Comparison of ENCODE assay signal across 9 cellular contexts in genomic region chr15:74036271-74037170, GRCh38. TPM values are rescaled to one million over a fixed set of nuclear protein-coding genes. Genes with fewer than 3 reads are reported as not detected.
A peak's percentile ranks its signal among the peaks of the same experiment; 100 is the strongest.
DNase-seq lines count a peak whose midpoint lies in the region; ATAC-seq and TF ChIP-seq lines count a peak whose summit lies in the region.
"Had no signal": no experiment of that assay in that cellular context is flagged by ENCODE, and none has a peak within 500 bp of the region (broad histone marks: within the 10 kb centered on the region; RNA-seq: fewer than 3 reads in every experiment).

No MANE protein-coding gene starts in this region.

- H3K27me3 Mint-ChIP-seq in Caco-2 (ENCODE audit: insufficient read depth, unreplicated experiment): no peaks in the 10 kb centered on the region

- H3K36me3 Mint-ChIP-seq in Caco-2 (ENCODE audit: insufficient read depth, unreplicated experiment): no peaks in the 10 kb centered on the region

- H3K9ac ChIP-seq in smooth muscle cell (ENCODE audit: low read depth): no peak overlapping the region

- H3K4me3 ChIP-seq in Caco-2 (ENCODE audit: low read depth, low read length): no peak overlapping the region
- no peak overlapping the region for H3K4me3 ChIP-seq in smooth muscle cell

- WGBS in smooth muscle cell (ENCODE audit: low lambda C conversion rate): 72% methylated on average over 20 of the region's 21 CpGs

- no peaks in the 10 kb centered on the region for H3K79me2 ChIP-seq in smooth muscle cell (ENCODE audit: low read depth)

- H3K4me2 ChIP-seq in smooth muscle cell: no peak overlapping the region

- ATAC-seq in left ventricle myocardium superior (peak; percentile 28), HG03432 (IDR thresholded peaks at IDR 0.05; ENCODE audit: unreplicated experiment) (no peak), GM18873 (IDR thresholded peaks at IDR 0.05; ENCODE audit: low FRiP score, unreplicated experiment) (no peak)

- TF ChIP-seq CTCF in Caco-2 (IDR thresholded peaks at IDR 0.05; ENCODE audit: insufficient read depth in 1 of 2, low read depth in 1 of 2, low read length in 1 of 2, severe bottlenecking in 1 of 2, unreplicated experiment in 1 of 2) (peak; percentile 60 to 82), VCaP (conservative IDR thresholded peaks at IDR 0.05) (peak; percentile 95), smooth muscle cell (IDR thresholded peaks at IDR 0.05; ENCODE audit: borderline replicate concordance, insufficient read depth, poor library complexity, severe bottlenecking) (peak; percentile 49)

- peaks cover 14% of the 10 kb centered on the region for H3F3A ChIP-seq in smooth muscle cell (ENCODE audit: low read depth)

- H3K9me3 Mint-ChIP-seq in Caco-2 (ENCODE audit: unreplicated experiment): no peaks in the 10 kb centered on the region

- CTCF ChIA-PET in Caco-2 (lab: Charles Lee): interaction anchor here (0.7 to 6.2 kb wide), 8 partner anchors 9 to 85 kb away, joined by 3 to 194 read pairs (median 8); partner anchors contain the start of gene PML

- H3K27ac ChIP-seq in VCaP (no peak overlapping the region), smooth muscle cell (ENCODE audit: low read depth) (no peak overlapping the region)
- H3K27ac ChIP-seq: neutrophil had no signal

- H3K4me1 ChIP-seq in Caco-2: no peaks in the 10 kb centered on the region
- peaks cover 15% of the 10 kb centered on the region for H3K4me1 ChIP-seq in smooth muscle cell (ENCODE audit: low read depth)

- BruUV-seq in Caco-2 (replicated peaks; lab: Mats Ljungman, UMichigan): no TSS peak

- POLR2A ChIA-PET in Caco-2 (lab: Charles Lee): interaction anchor here (0.6 kb wide), 1 partner anchor 42 kb away, joined by 4 read pairs; no protein-coding TSS in a partner anchor

- intact Hi-C loops in Caco-2 (cut with micrococcal nuclease; ENCODE audit: unreplicated experiment): loop anchor here (1.0 to 5.0 kb wide), 2 partner anchors 44 to 63 kb away; partner anchors contain the start of genes PML and STOML1
- intact Hi-C loops in left ventricle myocardium superior (cut with micrococcal nuclease): no loop called here

- no peaks in the 10 kb centered on the region for H3K4me1 Mint-ChIP-seq in Caco-2 (ENCODE audit: low read depth, unreplicated experiment)

- H3K9me3 ChIP-seq in Caco-2 (no peaks in the 10 kb centered on the region), smooth muscle cell (replicated peaks; ENCODE audit: low read depth) (no peaks in the 10 kb centered on the region)
- H3K9me3 ChIP-seq: neutrophil had no signal

- DNase-seq in Caco-2 (peak; percentile 72 to 74), HK-2 (ENCODE audit: unreplicated experiment) (peak; percentile 33), left ventricle myocardium superior (peak; percentile 71), smooth muscle cell (lab: John Stamatoyannopoulos, UW; ENCODE audit: unreplicated experiment) (no peak), SKM-1 treated with dmso at 0.1 percent for 144 hours (lab: John Stamatoyannopoulos, UW; ENCODE audit: unreplicated experiment) (no peak)

- H2AFZ ChIP-seq in smooth muscle cell (ENCODE audit: low read depth): no peak overlapping the region

- no peaks in the 10 kb centered on the region for H4K20me1 ChIP-seq in smooth muscle cell (ENCODE audit: low read depth)

- H3K36me3 ChIP-seq in Caco-2 (ENCODE audit: control insufficient read depth, insufficient read depth, low read length) (no peaks in the 10 kb centered on the region), smooth muscle cell (ENCODE audit: low read depth) (no peaks in the 10 kb centered on the region)

- H3K27me3 ChIP-seq in Caco-2 (replicated peaks; ENCODE audit: control insufficient read depth, insufficient read depth, low read length) (no peaks in the 10 kb centered on the region), smooth muscle cell (ENCODE audit: low read depth) (no peaks in the 10 kb centered on the region)
- H3K27me3 ChIP-seq: neutrophil had no signal

- no peak overlapping the region for H3K27ac Mint-ChIP-seq in Caco-2 (ENCODE audit: unreplicated experiment)

- H3K4me3 Mint-ChIP-seq in Caco-2 (ENCODE audit: unreplicated experiment): no peak overlapping the region

RNA-seq across cellular contexts. Expression of gene PML, which starts 42.0 kb away (rescaled TPM):
- total RNA-seq in Caco-2 (2022) (18.7 and 19.5 TPM in 2 replicates), left ventricle myocardium superior (20.8 TPM), smooth muscle cell (21.6 and 34.1 TPM in 2 replicates)
- polyA plus RNA-seq in smooth muscle cell: 33.7 and 39.4 TPM in 2 replicates

RNA-seq across cellular contexts. Expression of gene STOML1, which starts 44.4 kb away (rescaled TPM):
- total RNA-seq in Caco-2 (2022): 7.6 TPM in 2 replicates
- 26.9 TPM for total RNA-seq in left ventricle myocardium superior
- total RNA-seq in smooth muscle cell: 9.3 and 12.4 TPM in 2 replicates
- polyA plus RNA-seq in smooth muscle cell: 23.7 and 27.5 TPM in 2 replicates

RNA-seq across cellular contexts. Expression of gene GOLGA6A, which starts 45.8 kb away (rescaled TPM):
- total RNA-seq in Caco-2 (2022): not detected in 2 replicates
- not detected for total RNA-seq in left ventricle myocardium superior
- 0.09 and 0.13 TPM in 2 replicates for total RNA-seq in smooth muscle cell
- polyA plus RNA-seq in smooth muscle cell: 0.14 TPM in 1 of 2 replicates, not detected in the other

Comparison
In these comparisons a context has a peak if more than half of its experiments do, and no peak if none do; other contexts are left out.
1. DNase-seq: peak in Caco-2 (2 of 2), HK-2 (single experiment) and left ventricle myocardium superior (single experiment); none in smooth muscle cell (single experiment) and SKM-1 treated with dmso at 0.1 percent for 144 hours (single experiment).
2. Peak in every context shown above with its lines, with median percentiles within 50 percentile points of each other: CTCF ChIP-seq.